ENCODE assay signal across 18 cellular contexts in genomic region chr7:52826515-52826914, GRCh38.
"Had no signal": no experiment of that assay in that cellular context is flagged by ENCODE, and none has a peak within 500 bp of the region (broad histone marks: within the 10 kb centered on the region; RNA-seq: fewer than 3 reads in every experiment).

No MANE protein-coding gene starts in this region.

- H3K27me3 Mint-ChIP-seq: activated T-cell treated with anti-CD3 and anti-CD28 coated beads, Interleukin-2, amount 50 U/mL, for 24 hours; activated T-helper 17 cell treated with anti-CD3 and anti-CD28 coated beads, Interleukin-2, amount 50 U/mL, for 72 hours; brain had no signal

- ATAC-seq: activated naive CD4-positive, alpha-beta T cell treated with anti-CD3 and anti-CD28 coated beads, Interleukin-2, amount 50 U/mL, for 72 hours; activated T-helper 17 cell treated with anti-CD3 and anti-CD28 coated beads, Interleukin-2, amount 50 U/mL, for 72 hours; gastroesophageal sphincter; heart right ventricle; left cardiac atrium; right lobe of liver; stimulated activated effector memory CD8-positive, alpha-beta T cell treated with anti-CD3 and anti-CD28 coated beads, Interleukin-12 subunit alpha, Interleukin-12 subunit beta, amount 100 ng/mL, for 72 hours had no signal

- H3K4me3 Mint-ChIP-seq: activated T-cell treated with anti-CD3 and anti-CD28 coated beads, Interleukin-2, amount 50 U/mL, for 24 hours; activated T-helper 17 cell treated with anti-CD3 and anti-CD28 coated beads, Interleukin-2, amount 50 U/mL, for 72 hours; brain; nephron; stimulated activated effector memory CD8-positive, alpha-beta T cell treated with anti-CD3 and anti-CD28 coated beads, Interleukin-12 subunit alpha, Interleukin-12 subunit beta, amount 100 ng/mL, for 72 hours had no signal

- H3K36me3 Mint-ChIP-seq: stimulated activated effector memory CD8-positive, alpha-beta T cell treated with anti-CD3 and anti-CD28 coated beads, Interleukin-12 subunit alpha, Interleukin-12 subunit beta, amount 100 ng/mL, for 72 hours had no signal

- H3K27ac Mint-ChIP-seq: activated naive CD4-positive, alpha-beta T cell treated with anti-CD3 and anti-CD28 coated beads, Interleukin-2, amount 50 U/mL, for 72 hours; activated T-cell treated with anti-CD3 and anti-CD28 coated beads, Interleukin-2, amount 50 U/mL, for 24 hours; activated T-helper 17 cell treated with anti-CD3 and anti-CD28 coated beads, Interleukin-2, amount 50 U/mL, for 72 hours; brain; nephron; stimulated activated effector memory CD8-positive, alpha-beta T cell treated with anti-CD3 and anti-CD28 coated beads, Interleukin-12 subunit alpha, Interleukin-12 subunit beta, amount 100 ng/mL, for 72 hours had no signal

- H3K4me1 Mint-ChIP-seq: activated T-helper 17 cell treated with anti-CD3 and anti-CD28 coated beads, Interleukin-2, amount 50 U/mL, for 72 hours; nephron; stimulated activated effector memory CD8-positive, alpha-beta T cell treated with anti-CD3 and anti-CD28 coated beads, Interleukin-12 subunit alpha, Interleukin-12 subunit beta, amount 100 ng/mL, for 72 hours had no signal

- DNase-seq: activated CD4-positive, alpha-beta T cell treated with anti-CD3 and anti-CD28 coated beads, Interleukin-2, amount 50 U/mL, for 4 hours; activated CD8-positive, alpha-beta memory T cell treated with anti-CD3 and anti-CD28 coated beads for 24 hours; activated CD8-positive, alpha-beta memory T cell treated with anti-CD3 and anti-CD28 coated beads, Interleukin-2, amount 50 U/mL, for 4 hours; activated T-cell treated with anti-CD3 and anti-CD28 coated beads, Interleukin-2, amount 50 U/mL, for 24 hours; aorta; heart right ventricle; islet precursor cell; left cardiac atrium; right lobe of liver; stimulated activated CD4-positive, alpha-beta T cell treated with anti-CD3 and anti-CD28 coated beads, Interleukin-2, amount 100 ng/mL, for 24 hours; stomach; transverse colon had no signal
